8 cellular contexts compared by ENCODE assay signal in the genomic region with DNA sequence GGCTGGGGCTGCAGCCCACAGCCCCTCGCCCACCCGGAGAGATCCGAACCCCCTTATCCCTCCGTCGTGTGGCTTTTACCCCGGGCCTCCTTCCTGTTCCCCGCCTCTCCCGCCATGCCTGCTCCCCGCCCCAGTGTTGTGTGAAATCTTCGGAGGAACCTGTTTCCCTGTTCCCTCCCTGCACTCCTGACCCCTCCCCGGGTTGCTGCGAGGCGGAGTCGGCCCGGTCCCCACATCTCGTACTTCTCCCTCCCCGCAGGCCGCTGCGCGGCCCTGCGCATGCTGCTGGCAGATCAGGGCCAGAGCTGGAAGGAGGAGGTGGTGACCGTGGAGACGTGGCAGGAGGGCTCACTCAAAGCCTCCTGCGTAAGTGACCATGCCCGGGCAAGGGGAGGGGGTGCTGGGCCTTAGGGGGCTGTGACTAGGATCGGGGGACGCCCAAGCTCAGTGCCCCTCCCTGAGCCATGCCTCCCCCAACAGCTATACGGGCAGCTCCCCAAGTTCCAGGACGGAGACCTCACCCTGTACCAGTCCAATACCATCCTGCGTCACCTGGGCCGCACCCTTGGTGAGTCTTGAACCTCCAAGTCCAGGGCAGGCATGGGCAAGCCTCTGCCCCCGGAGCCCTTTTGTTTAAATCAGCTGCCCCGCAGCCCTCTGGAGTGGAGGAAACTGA. TPM values are rescaled to one million over a fixed set of nuclear protein-coding genes. Genes with fewer than 3 reads are reported as not detected.
DNase-seq lines count a peak whose midpoint lies in the region; ATAC-seq lines count a peak whose summit lies in the region.

No MANE protein-coding gene starts in this region.

- peak; percentile 39 for ATAC-seq in left lobe of liver
- ATAC-seq in GM18870 (IDR thresholded peaks at IDR 0.05; ENCODE audit: unreplicated experiment) = no peak

- peak; percentile 68 for DNase-seq in DMS153 (lab: John Stamatoyannopoulos, UW)
- DNase-seq in HPDE6-E6E7 (ENCODE audit: extremely low spot score) = peak; percentile 60
- DNase-seq in T1000 (lab: John Stamatoyannopoulos, UW) = peak; percentile 21
- DNase-seq in dedifferentiated amniotic fluid mesenchymal stem cell (ENCODE audit: extremely low spot score) = peak; percentile 22
- no peak for DNase-seq in left lobe of liver (ENCODE audit: low spot score)
- peak; percentile 48 to 53 for DNase-seq in stimulated activated CD4-positive, alpha-beta T cell treated with anti-CD3 and anti-CD28 coated beads, Interleukin-2, amount 100 ng/mL, for 24 hours
- no peak for DNase-seq in NCI-H146 (lab: John Stamatoyannopoulos, UW)

RNA-seq across cellular contexts. Expression of a gene that starts 0.7 kb away (rescaled TPM):
- total RNA-seq in left lobe of liver = 30.9 TPM

RNA-seq across cellular contexts. Expression of a gene that starts 22.4 kb away (rescaled TPM):
- 192 TPM for total RNA-seq in left lobe of liver

RNA-seq across cellular contexts. Expression of a gene that starts 45.4 kb away (rescaled TPM):
- 41.6 TPM for total RNA-seq in left lobe of liver

RNA-seq across cellular contexts. Expression of a gene that starts 55.2 kb away (rescaled TPM):
- total RNA-seq in left lobe of liver = 0.15 TPM

Comparison
In these comparisons a context has a peak if more than half of its experiments do, and no peak if none do; other contexts are left out.
1. DNase-seq: peak in DMS153 (single experiment), HPDE6-E6E7 (single experiment), T1000 (single experiment), dedifferentiated amniotic fluid mesenchymal stem cell (single experiment) and stimulated activated CD4-positive, alpha-beta T cell treated with anti-CD3 and anti-CD28 coated beads, Interleukin-2, amount 100 ng/mL, for 24 hours (2 of 2); none in left lobe of liver (single experiment) and NCI-H146 (single experiment).